7 cellular contexts compared by ENCODE assay signal in the genomic region with DNA sequence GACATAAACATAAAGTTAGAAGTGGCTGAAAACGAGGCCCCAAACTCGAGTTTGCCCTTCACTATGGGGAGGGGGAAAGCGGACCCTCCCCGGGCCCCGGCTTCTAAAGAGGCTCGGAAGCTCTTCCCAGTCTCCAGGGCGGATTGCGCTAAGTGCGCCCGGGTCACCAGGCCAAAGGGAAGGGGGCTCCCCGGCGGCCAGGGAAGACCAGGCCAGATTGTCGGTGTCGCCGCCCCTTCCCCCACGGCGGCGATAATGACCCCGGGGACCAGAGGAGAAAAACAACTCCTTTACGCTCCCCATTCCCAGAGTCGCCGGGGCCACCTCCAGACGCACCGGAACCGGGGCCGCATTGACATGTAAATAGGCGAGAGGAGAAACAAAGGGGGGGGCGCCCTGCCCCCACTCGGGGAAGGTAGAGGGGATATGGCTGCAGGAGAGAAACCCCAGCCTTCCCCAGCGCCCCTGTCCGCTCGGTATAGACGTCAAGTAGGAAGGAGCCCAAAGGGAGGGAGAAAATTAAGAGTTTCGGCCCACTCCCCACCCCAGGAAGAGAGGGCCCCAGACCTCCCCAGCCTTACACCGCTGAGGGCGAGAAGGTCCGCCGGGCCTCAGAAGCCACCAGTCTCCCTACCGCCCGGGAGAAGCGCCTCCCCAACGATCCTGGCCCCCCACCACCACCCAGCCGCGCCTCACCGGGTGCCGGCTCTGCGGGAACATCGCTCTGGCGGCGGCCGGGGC. TPM values are rescaled to one million over a fixed set of nuclear protein-coding genes. Genes with fewer than 3 reads are reported as not detected.
A peak's percentile ranks its signal among the peaks of the same experiment; 100 is the strongest.
DNase-seq lines count a peak whose midpoint lies in the region; ATAC-seq, FAIRE-seq and TF ChIP-seq lines count a peak whose summit lies in the region.

No MANE protein-coding gene starts in this region.

- H3K27me3 Mint-ChIP-seq in GM23338 (ENCODE audit: insufficient read depth, low read depth, poor library complexity), result peaks cover 14% of the 10 kb centered on the region

- TF ChIP-seq CTCF in GM23338 (conservative IDR thresholded peaks at IDR 0.05; ENCODE audit: low read depth in 2 of 2) (no peak), endothelial cell of umbilical vein (IDR thresholded peaks at IDR 0.05; ENCODE audit: extremely low read depth in 1 of 2, insufficient read depth in 1 of 2, low read depth in 1 of 2, low read length in 2 of 2) (no peak), GM10266 (IDR thresholded peaks at IDR 0.05; ENCODE audit: control insufficient read depth, insufficient read depth, low read depth, missing control alignments) (no peak)

- ATAC-seq in GM23338, result peak; percentile 39

- H3K9me1 ChIP-seq in endothelial cell of umbilical vein (replicated peaks; ENCODE audit: control insufficient read depth, extremely low read depth, insufficient read depth, low read length), result no peaks in the 10 kb centered on the region

- no peak overlapping the region for H3K4me3 Mint-ChIP-seq in GM23338

- H3K27me3 ChIP-seq in GM23338 (ENCODE audit: insufficient read depth) (peaks cover 6% of the 10 kb centered on the region; the same call in 1 of the 2 replicates), endothelial cell of umbilical vein (ENCODE audit: control insufficient read depth in 2 of 2, insufficient read depth in 2 of 2, low read length in 2 of 2) (peaks cover 0 to 3% of the 10 kb centered on the region in 2 experiments), mucosa of rectum (ENCODE audit: control insufficient read depth in 2 of 2, insufficient read depth in 2 of 2, low read length in 2 of 2) (no peaks in the 10 kb centered on the region)

- intact Hi-C loops in endothelial cell of umbilical vein (cut with micrococcal nuclease), result loop anchor here (1.0 to 10.0 kb wide), 10 partner anchors 37 to 1512 kb away; no protein-coding TSS in a partner anchor

- H3K4me1 Mint-ChIP-seq in GM23338, result peaks cover 14% of the 10 kb centered on the region

- no peak for TF ChIP-seq POLR2A in endothelial cell of umbilical vein (IDR thresholded peaks at IDR 0.05; ENCODE audit: low read depth, low read length)

- H3K9ac ChIP-seq in endothelial cell of umbilical vein (replicated peaks; ENCODE audit: extremely low read depth, insufficient read depth, low read length) (peak overlapping the region; percentile 82), mucosa of rectum (ENCODE audit: low read depth in 1 of 2, low read length in 2 of 2) (peak overlapping the region; percentile 70 to 81)

- H3K4me1 ChIP-seq in GM23338 (ENCODE audit: insufficient read depth), result peaks cover 46% of the 10 kb centered on the region
- H3K4me1 ChIP-seq in endothelial cell of umbilical vein (ENCODE audit: control insufficient read depth, extremely low read depth, insufficient read depth, low read length), result peaks cover 44% of the 10 kb centered on the region
- H3K4me1 ChIP-seq in mucosa of rectum (ENCODE audit: control insufficient read depth in 2 of 2, insufficient read depth in 2 of 2, low read length in 2 of 2), result peaks cover 23 to 32% of the 10 kb centered on the region in 2 donors

- H3K9me3 ChIP-seq in endothelial cell of umbilical vein (replicated peaks; ENCODE audit: control insufficient read depth, insufficient read depth, low read length), result no peaks in the 10 kb centered on the region
- H3K9me3 ChIP-seq in mucosa of rectum (ENCODE audit: control insufficient read depth in 2 of 2, low read length in 2 of 2), result no peaks in the 10 kb centered on the region

- H3K79me2 ChIP-seq in GM23338 (replicated peaks; ENCODE audit: insufficient read depth), result peaks cover 64% of the 10 kb centered on the region
- peaks cover 57% of the 10 kb centered on the region for H3K79me2 ChIP-seq in endothelial cell of umbilical vein (ENCODE audit: control insufficient read depth, insufficient read depth, low read length)

- peaks cover 6% of the 10 kb centered on the region for H3K36me3 Mint-ChIP-seq in GM23338 (ENCODE audit: low read depth)

- no peaks in the 10 kb centered on the region for H3F3A ChIP-seq in GM23338 (replicated peaks; ENCODE audit: low read depth)

- H3K27ac ChIP-seq in GM23338 (ENCODE audit: low read depth) (peak overlapping the region; percentile 93), endothelial cell of umbilical vein (ENCODE audit: insufficient read depth, low read depth, low read length) (peak overlapping the region; percentile 67), mucosa of rectum (ENCODE audit: low read depth in 2 of 2, low read length in 2 of 2) (peak overlapping the region; percentile 87 to 88)

- H3K4me3 ChIP-seq in GM23338 (peak overlapping the region; percentile 82), endothelial cell of umbilical vein (replicated peaks in 1 of 3; ENCODE audit: insufficient read depth in 1 of 3, low read depth in 1 of 3, low read length in 3 of 3) (peak overlapping the region; percentile 78 to 96 (median 80)), mucosa of rectum (ENCODE audit: low read length in 2 of 2) (peak overlapping the region; percentile 78 to 89)

- POLR2A ChIA-PET in endothelial cell of umbilical vein (lab: Charles Lee), result no interaction called here

- H2AFZ ChIP-seq in GM23338 (no peak overlapping the region), endothelial cell of umbilical vein (ENCODE audit: low read depth, low read length) (peak overlapping the region; percentile 26)

- H3K9me3 Mint-ChIP-seq in GM23338, result peaks cover 5% of the 10 kb centered on the region

- H3K4me2 ChIP-seq in GM23338 (peak overlapping the region; percentile 94), endothelial cell of umbilical vein (ENCODE audit: insufficient read depth, low read length) (peak overlapping the region; percentile 75)

- no peak for FAIRE-seq in endothelial cell of umbilical vein (lab: Jason Lieb, UNC)

- peaks cover 40% of the 10 kb centered on the region for H4K20me1 ChIP-seq in GM23338 (replicated peaks; ENCODE audit: insufficient read depth)
- peaks cover 3% of the 10 kb centered on the region for H4K20me1 ChIP-seq in endothelial cell of umbilical vein (replicated peaks; ENCODE audit: control insufficient read depth, extremely low read depth, insufficient read depth, low read length)

- CTCF ChIA-PET in endothelial cell of umbilical vein (lab: Charles Lee), result interaction anchor here (0.6 to 6.1 kb wide), 8 partner anchors 10 to 310 kb away, joined by 3 to 47 read pairs (median 5); no protein-coding TSS in a partner anchor

- H3K9me2 ChIP-seq in GM23338 (ENCODE audit: insufficient read depth), result no peaks in the 10 kb centered on the region

- dilution Hi-C loops in endothelial cell of umbilical vein (cut with MboI; ENCODE audit: extremely low pct_ligation_motif_present, low sequenced_read_pairs), result no loop called here

- peaks cover 25% of the 10 kb centered on the region for H3K36me3 ChIP-seq in GM23338 (ENCODE audit: insufficient read depth)
- H3K36me3 ChIP-seq in endothelial cell of umbilical vein (ENCODE audit: control insufficient read depth in 2 of 2, extremely low read depth in 1 of 2, insufficient read depth in 2 of 2, low read length in 2 of 2), result peaks cover 0 to 5% of the 10 kb centered on the region in 2 experiments
- peaks cover 0 to 12% of the 10 kb centered on the region in 2 donors for H3K36me3 ChIP-seq in mucosa of rectum (ENCODE audit: control insufficient read depth in 2 of 2, insufficient read depth in 2 of 2, low read length in 2 of 2)

- TSS peak; percentile 61 for BruUV-seq in endothelial cell of umbilical vein (replicated peaks; lab: Mats Ljungman, UMichigan)

- H3K27ac Mint-ChIP-seq in GM23338, result peak overlapping the region; percentile 98

- peak; percentile 86 for DNase-seq in GM23338 (ENCODE audit: low spot score)
- peak; percentile 12 for DNase-seq in RPMI8226
- peak; percentile 69 for DNase-seq in endothelial cell of umbilical vein (ENCODE audit: low read depth, low spot score)
- DNase-seq in AG08395 (ENCODE audit: low spot score), result no peak
- no peak for DNase-seq in GM10266 (ENCODE audit: extremely low spot score)
- no peak for DNase-seq in NCI-H524 treated with DMSO at 0.1 percent for 48 hours (lab: John Stamatoyannopoulos, UW)

TF ChIP-seq in endothelial cell of umbilical vein, 7 proteins besides CTCF, POLR2A, EP300 and RAD21:
- TF ChIP-seq EZH2 (IDR thresholded peaks at IDR 0.05; ENCODE audit: borderline replicate concordance, low read depth, low read length, severe bottlenecking), result no peak
- TF ChIP-seq POLR2AphosphoS5 (IDR thresholded peaks at IDR 0.05; ENCODE audit: insufficient read depth, low read depth, low read length), result no peak
- TF ChIP-seq MYC (IDR thresholded peaks at IDR 0.05; ENCODE audit: low read depth, low read length), result no peak
- no peak for TF ChIP-seq GATA2 (IDR thresholded peaks at IDR 0.05; ENCODE audit: insufficient read depth, insufficient read length, low read depth, low read length)
- TF ChIP-seq JUN (IDR thresholded peaks at IDR 0.05; ENCODE audit: borderline replicate concordance, insufficient read depth, insufficient read length, low read depth), result no peak
- TF ChIP-seq, protein P1, sequence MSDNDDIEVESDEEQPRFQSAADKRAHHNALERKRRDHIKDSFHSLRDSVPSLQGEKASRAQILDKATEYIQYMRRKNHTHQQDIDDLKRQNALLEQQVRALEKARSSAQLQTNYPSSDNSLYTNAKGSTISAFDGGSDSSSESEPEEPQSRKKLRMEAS (IDR thresholded peaks at IDR 0.05; ENCODE audit: insufficient read depth, insufficient read length), result no peak
- TF ChIP-seq FOS (IDR thresholded peaks at IDR 0.05; ENCODE audit: borderline replicate concordance, insufficient read depth, low read length), result no peak

RNA-seq across cellular contexts. Expression of a gene that starts 1.7 kb away (rescaled TPM):
- 125 and 132 TPM in 2 replicates for total RNA-seq in GM23338 (2014; rRNA removed; shearing (Covaris generic))
- polyA plus RNA-seq in GM23338 (2016; fragmentation: Nextera tagmentation; extraction: Ambion mirVana) (58.1 and 59.1 TPM in 2 replicates), endothelial cell of umbilical vein (54.6 and 55.0 TPM in 2 replicates)
- total RNA-seq in endothelial cell of umbilical vein, result 58.2 and 60.8 TPM in 2 replicates
- polyA plus RNA-seq in endothelial cell of umbilical vein (2011; cell fraction: cytosol; rRNA removed), result 50.4 and 55.6 TPM in 2 replicates
- 67.2 and 67.7 TPM in 2 replicates for polyA plus RNA-seq in endothelial cell of umbilical vein (2011; cell fraction: nucleus; rRNA removed)
- 46.0 and 50.3 TPM in 2 replicates for polyA plus RNA-seq in endothelial cell of umbilical vein (2012)
- polyA minus RNA-seq in endothelial cell of umbilical vein, result 59.1 and 65.1 TPM in 2 replicates
- polyA minus RNA-seq in endothelial cell of umbilical vein (2011; cell fraction: cytosol; rRNA and poly(A)+ RNA removed), result not detected
- polyA minus RNA-seq in endothelial cell of umbilical vein (2011; cell fraction: nucleus; rRNA and poly(A)+ RNA removed), result 57.3 and 57.5 TPM in 2 replicates

Comparison
In these comparisons a context has a peak if more than half of its experiments do, and no peak if none do; other contexts are left out.
1. DNase-seq: peak in GM23338 (single experiment), RPMI8226 (single experiment) and endothelial cell of umbilical vein (single experiment); none in AG08395 (single experiment), GM10266 (single experiment) and NCI-H524 treated with DMSO at 0.1 percent for 48 hours (single experiment).
2. Peak in every context shown above with its lines, with median percentiles within 50 percentile points of each other: H3K27ac ChIP-seq and H3K4me3 ChIP-seq.